2 cellular contexts compared by ENCODE assay signal in the genomic region with DNA sequence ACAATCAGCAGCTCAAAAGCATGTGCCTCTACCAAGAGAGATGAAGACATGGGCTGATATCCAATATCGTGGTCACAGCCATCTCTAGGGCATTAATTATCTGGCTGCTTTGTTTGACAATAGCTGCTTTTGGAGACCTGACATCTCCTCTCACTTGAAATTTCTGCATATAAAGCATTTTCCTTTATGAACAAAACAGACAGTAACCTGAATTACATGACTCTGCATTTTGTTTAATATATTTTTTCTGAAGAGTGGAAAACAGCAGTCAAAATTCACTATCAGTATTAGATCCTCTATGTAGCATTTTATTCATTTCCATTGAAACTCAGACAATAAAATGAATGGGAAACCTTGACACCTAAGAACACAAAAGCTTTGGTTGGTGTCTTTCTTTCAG.
A peak's percentile ranks its signal among the peaks of the same experiment; 100 is the strongest.
TF ChIP-seq lines count a peak whose summit lies in the region.

No MANE protein-coding gene starts in this region.

TF ChIP-seq in IMR-90, 13 proteins besides CTCF, POLR2A, EP300 and RAD21:
- TF ChIP-seq MAFK (IDR thresholded peaks at IDR 0.05; ENCODE audit: low read depth, low read length) (peak; percentile 33), FOS (IDR thresholded peaks at IDR 0.05; ENCODE audit: low read depth, low read length) (no peak)
TF ChIP-seq in IMR-90: peak in this region for 1.

TF ChIP-seq in K562, 482 proteins besides CTCF, POLR2A, EP300 and RAD21:
- TF ChIP-seq ZNF316 (IDR thresholded peaks at IDR 0.05) (peak; percentile 50), ELF1 (tag; IDR thresholded peaks at IDR 0.05) (no peak), C11orf30 (IDR thresholded peaks at IDR 0.05; ENCODE audit: low read depth) (peak; percentile 9; the same call in 1 of the 2 replicates)
TF ChIP-seq in K562: peak in this region for 2.
